ENCODE assay signal across 22 cellular contexts in genomic region chr5:138182808-138183207, GRCh38. TPM values are rescaled to one million over a fixed set of nuclear protein-coding genes. Genes with fewer than 3 reads are reported as not detected.
"Had no signal": no experiment of that assay in that cellular context is flagged by ENCODE, and none has a peak within 500 bp of the region (broad histone marks: within the 10 kb centered on the region; RNA-seq: fewer than 3 reads in every experiment).

No MANE protein-coding gene starts in this region.

- ATAC-seq: foreskin keratinocyte, gastroesophageal sphincter, left lung, lower lobe of right lung, mucosa of descending colon had no signal

- DNase-seq: dermis blood vessel endothelial cell; dorsolateral prefrontal cortex; effector CD4-positive, alpha-beta T cell; effector memory CD4-positive, alpha-beta T cell; foreskin keratinocyte; glutamatergic neuron; head of caudate nucleus; hypothalamus; immature natural killer cell; islet precursor cell; kidney; kidney glomerular epithelial cell; left lung; lower lobe of right lung; mesenchymal stem cell; mucosa of descending colon; naive B cell had no signal

- H3K4me3 ChIP-seq: coronary artery, dorsolateral prefrontal cortex, esophagus muscularis mucosa, gastroesophageal sphincter, hepatocyte, left lung, lower lobe of right lung, mucosa of descending colon had no signal

- H3K27me3 ChIP-seq: dorsolateral prefrontal cortex, esophagus muscularis mucosa, foreskin keratinocyte, gastroesophageal sphincter, hepatocyte, left lung had no signal

- H3K4me1 ChIP-seq: foreskin keratinocyte had no signal

- H3K27ac ChIP-seq: coronary artery, dorsolateral prefrontal cortex, esophagus muscularis mucosa, foreskin keratinocyte, gastroesophageal sphincter, hepatocyte, left lung, lower lobe of right lung had no signal

- H3K9me3 ChIP-seq: esophagus muscularis mucosa, gastroesophageal sphincter, left lung, lower lobe of right lung, mucosa of descending colon had no signal

- H3K4me2 ChIP-seq: hepatocyte had no signal

- H2AFZ ChIP-seq: hepatocyte had no signal

RNA-seq across cellular contexts. Expression of gene KIF20A, which starts 3.9 kb away (rescaled TPM):
- total RNA-seq: mesenteric fat pad had no signal

RNA-seq across cellular contexts. Expression of gene NME5, which starts 43.6 kb away (rescaled TPM):
- polyA plus RNA-seq: immature natural killer cell had no signal
